ENCODE assay signal across 20 cellular contexts in the genomic region with DNA sequence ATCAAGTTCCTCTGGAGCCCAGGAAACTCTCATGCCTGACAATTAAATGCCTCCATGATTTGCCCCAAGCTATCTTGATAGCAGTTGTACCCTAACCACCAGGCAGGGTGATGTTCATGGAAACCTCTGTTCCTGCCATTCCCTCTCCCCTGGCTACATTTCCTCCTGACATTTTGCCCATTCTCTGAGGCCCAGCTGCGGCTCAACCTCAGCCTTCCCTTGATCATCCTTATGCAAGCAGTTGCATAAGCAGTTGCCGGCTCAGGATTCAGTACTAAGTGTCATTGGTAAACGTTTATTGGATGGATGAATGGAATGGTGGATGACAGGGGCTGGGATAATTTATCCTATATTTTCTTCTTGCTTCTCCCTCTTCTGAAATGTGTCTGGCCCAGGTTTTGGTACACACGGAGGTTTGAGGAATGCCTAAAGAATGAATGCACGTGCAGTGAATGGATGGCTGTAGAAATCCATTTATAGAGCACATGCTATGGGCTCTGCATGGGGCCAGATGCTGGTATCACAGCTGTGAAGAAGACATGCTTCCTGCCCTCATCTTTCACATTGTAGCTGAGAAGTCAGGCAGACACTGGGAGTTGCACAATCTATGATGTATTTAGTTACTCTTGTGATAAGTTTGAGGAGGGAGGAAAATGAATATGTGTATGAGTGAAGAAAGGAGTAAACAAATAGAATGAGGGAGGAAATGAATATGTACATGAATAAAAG.
"Had no signal": no experiment of that assay in that cellular context is flagged by ENCODE, and none has a peak within 500 bp of the region (broad histone marks: within the 10 kb centered on the region; RNA-seq: fewer than 3 reads in every experiment).

No MANE protein-coding gene starts in this region.

- H3K4me3 ChIP-seq: dorsolateral prefrontal cortex, mucosa of descending colon had no signal

- FAIRE-seq: small intestine, TTC549 had no signal

- H3K9me3 ChIP-seq: mucosa of descending colon had no signal

- DNase-seq: activated B cell treated with CpG ODN at 0.5 μM for 24 hours; activated CD4-positive, alpha-beta T cell treated with anti-CD3 and anti-CD28 coated beads for 48 hours; activated CD8-positive, alpha-beta memory T cell treated with anti-CD3 and anti-CD28 coated beads, Interleukin-2, amount 50 U/mL, for 48 hours; activated gamma-delta T cell; activated T-cell treated with anti-CD3 and anti-CD28 coated beads, Interleukin-2, amount 50 U/mL, for 72 hours; anterior cingulate cortex; cerebellar nuclear complex; dorsolateral prefrontal cortex; erythroblast; foreskin fibroblast; hippocampal formation; left ventricle myocardium superior; mucosa of descending colon; naive thymus-derived CD8-positive, alpha-beta T cell; small intestine; stimulated activated naive CD8-positive, alpha-beta T cell treated with anti-CD3 and anti-CD28 coated beads, Interleukin-15, Interleukin-2, amounts not matched to agents 100 U/mL and 50 U/mL, for 24 hours had no signal

- H3K9me3 Mint-ChIP-seq: activated B cell treated with CpG ODN at 0.5 μM for 24 hours; activated naive CD4-positive, alpha-beta T cell treated with anti-CD3 and anti-CD28 coated beads, Interleukin-2, amount 50 U/mL, for 72 hours; activated T-cell treated with anti-CD3 and anti-CD28 coated beads, Interleukin-2, amount 50 U/mL, for 72 hours; memory B cell; naive thymus-derived CD8-positive, alpha-beta T cell; type B pancreatic cell had no signal

- H3K27me3 ChIP-seq: dorsolateral prefrontal cortex had no signal

- H3K4me1 Mint-ChIP-seq: activated B cell treated with CpG ODN at 0.5 μM for 24 hours, memory B cell had no signal

- H3K4me3 Mint-ChIP-seq: activated B cell treated with CpG ODN at 0.5 μM for 24 hours; activated T-cell treated with anti-CD3 and anti-CD28 coated beads, Interleukin-2, amount 50 U/mL, for 72 hours; memory B cell; naive thymus-derived CD8-positive, alpha-beta T cell; type B pancreatic cell had no signal

- H3K36me3 Mint-ChIP-seq: activated naive CD4-positive, alpha-beta T cell treated with anti-CD3 and anti-CD28 coated beads, Interleukin-2, amount 50 U/mL, for 72 hours; memory B cell; naive thymus-derived CD8-positive, alpha-beta T cell; type B pancreatic cell had no signal

- H3K27ac Mint-ChIP-seq: activated B cell treated with CpG ODN at 0.5 μM for 24 hours; activated naive CD4-positive, alpha-beta T cell treated with anti-CD3 and anti-CD28 coated beads, Interleukin-2, amount 50 U/mL, for 72 hours; activated T-cell treated with anti-CD3 and anti-CD28 coated beads, Interleukin-2, amount 50 U/mL, for 72 hours; memory B cell; naive thymus-derived CD8-positive, alpha-beta T cell; type B pancreatic cell had no signal

- H3K27ac ChIP-seq: dorsolateral prefrontal cortex had no signal

- ATAC-seq: activated naive CD4-positive, alpha-beta T cell treated with anti-CD3 and anti-CD28 coated beads, Interleukin-2, amount 50 U/mL, for 72 hours; activated T-cell treated with anti-CD3 and anti-CD28 coated beads, Interleukin-2, amount 50 U/mL, for 72 hours; left ventricle myocardium superior; mucosa of descending colon; naive thymus-derived CD8-positive, alpha-beta T cell; stimulated activated naive CD8-positive, alpha-beta T cell treated with anti-CD3 and anti-CD28 coated beads, Interleukin-15, Interleukin-2, amounts not matched to agents 100 U/mL and 50 U/mL, for 24 hours had no signal
